17 cellular contexts compared by ENCODE assay signal in genomic region chr4:7753931-7754465, GRCh38.
"Had no signal": no experiment of that assay in that cellular context is flagged by ENCODE, and none has a peak within 500 bp of the region (broad histone marks: within the 10 kb centered on the region; RNA-seq: fewer than 3 reads in every experiment).

No MANE protein-coding gene starts in this region.

- H3K4me3 ChIP-seq: breast epithelium, dorsolateral prefrontal cortex, heart right ventricle, left lung, ovary had no signal

- H3K9me3 ChIP-seq: breast epithelium, heart right ventricle, left lung, ovary had no signal

- ATAC-seq: activated CD8-positive, alpha-beta memory T cell treated with anti-CD3 and anti-CD28 coated beads, Interleukin-2, amount 10 ng/mL, durations not matched to agents 7 days and 5 days; activated T-cell treated with anti-CD3 and anti-CD28 coated beads, Interleukin-2, amount 50 U/mL, for 4 hours; left lung had no signal

- H3K9me3 Mint-ChIP-seq: activated naive CD8-positive, alpha-beta T cell treated with anti-CD3 and anti-CD28 coated beads, Interleukin-2, amount 10 ng/mL, durations not matched to agents 7 days and 5 days; activated T-cell treated with anti-CD3 and anti-CD28 coated beads, Interleukin-2, amount 50 U/mL, for 4 hours; stimulated activated naive CD8-positive, alpha-beta T cell treated with anti-CD3 and anti-CD28 coated beads, Interleukin-15, Interleukin-2, amounts not matched to agents 100 ng/mL and 50 ng/mL, for 24 hours had no signal

- H3K4me1 ChIP-seq: breast epithelium had no signal

- H3K27me3 ChIP-seq: breast epithelium, dorsolateral prefrontal cortex, heart right ventricle, left lung, ovary had no signal

- H3K27ac ChIP-seq: breast epithelium, dorsolateral prefrontal cortex, heart right ventricle, left lung, ovary had no signal

- H3K27ac Mint-ChIP-seq: activated CD8-positive, alpha-beta memory T cell treated with anti-CD3 and anti-CD28 coated beads, Interleukin-2, amount 10 ng/mL, durations not matched to agents 7 days and 5 days; activated naive CD8-positive, alpha-beta T cell treated with anti-CD3 and anti-CD28 coated beads, Interleukin-2, amount 10 ng/mL, durations not matched to agents 7 days and 5 days; stimulated activated naive CD8-positive, alpha-beta T cell treated with anti-CD3 and anti-CD28 coated beads, Interleukin-15, Interleukin-2, amounts not matched to agents 100 ng/mL and 50 ng/mL, for 24 hours had no signal

- DNase-seq: activated CD4-positive, alpha-beta T cell treated with anti-CD3 and anti-CD28 coated beads, Interleukin-2, amount 50 U/mL, for 4 hours; activated CD4-positive, CD25-positive, alpha-beta regulatory T cell treated with anti-CD3 and anti-CD28 coated beads, Interleukin-2, amount 50 U/mL, for 72 hours; activated CD8-positive, alpha-beta memory T cell treated with anti-CD3 and anti-CD28 coated beads, Interleukin-2, amount 10 ng/mL, durations not matched to agents 7 days and 5 days; activated gamma-delta T cell; activated naive CD8-positive, alpha-beta T cell treated with anti-CD3 and anti-CD28 coated beads, Interleukin-2, amount 10 ng/mL, durations not matched to agents 7 days and 5 days; activated T-cell treated with anti-CD3 and anti-CD28 coated beads, Interleukin-2, amount 50 U/mL, for 4 hours; aorta; dorsolateral prefrontal cortex; foreskin melanocyte; mesenchymal stem cell; ovary; stimulated activated CD4-positive, alpha-beta T cell treated with anti-CD3 and anti-CD28 coated beads, Interleukin-4, amount 100 ng/mL, for 1 hour; stimulated activated CD8-positive, alpha-beta memory T cell treated with anti-CD3 and anti-CD28 coated beads, Interleukin-4, amount 100 ng/mL, for 48 hours had no signal

- H3K36me3 Mint-ChIP-seq: activated CD8-positive, alpha-beta memory T cell treated with anti-CD3 and anti-CD28 coated beads, Interleukin-2, amount 10 ng/mL, durations not matched to agents 7 days and 5 days; activated naive CD8-positive, alpha-beta T cell treated with anti-CD3 and anti-CD28 coated beads, Interleukin-2, amount 10 ng/mL, durations not matched to agents 7 days and 5 days had no signal

- H3K4me3 Mint-ChIP-seq: activated CD8-positive, alpha-beta memory T cell treated with anti-CD3 and anti-CD28 coated beads, Interleukin-2, amount 10 ng/mL, durations not matched to agents 7 days and 5 days; activated naive CD8-positive, alpha-beta T cell treated with anti-CD3 and anti-CD28 coated beads, Interleukin-2, amount 10 ng/mL, durations not matched to agents 7 days and 5 days; activated T-cell treated with anti-CD3 and anti-CD28 coated beads, Interleukin-2, amount 50 U/mL, for 4 hours; stimulated activated naive CD8-positive, alpha-beta T cell treated with anti-CD3 and anti-CD28 coated beads, Interleukin-15, Interleukin-2, amounts not matched to agents 100 ng/mL and 50 ng/mL, for 24 hours had no signal

- H3K36me3 ChIP-seq: breast epithelium, heart right ventricle, left lung, ovary had no signal

- H3K27me3 Mint-ChIP-seq: activated CD8-positive, alpha-beta memory T cell treated with anti-CD3 and anti-CD28 coated beads, Interleukin-2, amount 10 ng/mL, durations not matched to agents 7 days and 5 days; activated naive CD8-positive, alpha-beta T cell treated with anti-CD3 and anti-CD28 coated beads, Interleukin-2, amount 10 ng/mL, durations not matched to agents 7 days and 5 days; stimulated activated naive CD8-positive, alpha-beta T cell treated with anti-CD3 and anti-CD28 coated beads, Interleukin-15, Interleukin-2, amounts not matched to agents 100 ng/mL and 50 ng/mL, for 24 hours had no signal
